15 cellular contexts compared by ENCODE assay signal in the genomic region with DNA sequence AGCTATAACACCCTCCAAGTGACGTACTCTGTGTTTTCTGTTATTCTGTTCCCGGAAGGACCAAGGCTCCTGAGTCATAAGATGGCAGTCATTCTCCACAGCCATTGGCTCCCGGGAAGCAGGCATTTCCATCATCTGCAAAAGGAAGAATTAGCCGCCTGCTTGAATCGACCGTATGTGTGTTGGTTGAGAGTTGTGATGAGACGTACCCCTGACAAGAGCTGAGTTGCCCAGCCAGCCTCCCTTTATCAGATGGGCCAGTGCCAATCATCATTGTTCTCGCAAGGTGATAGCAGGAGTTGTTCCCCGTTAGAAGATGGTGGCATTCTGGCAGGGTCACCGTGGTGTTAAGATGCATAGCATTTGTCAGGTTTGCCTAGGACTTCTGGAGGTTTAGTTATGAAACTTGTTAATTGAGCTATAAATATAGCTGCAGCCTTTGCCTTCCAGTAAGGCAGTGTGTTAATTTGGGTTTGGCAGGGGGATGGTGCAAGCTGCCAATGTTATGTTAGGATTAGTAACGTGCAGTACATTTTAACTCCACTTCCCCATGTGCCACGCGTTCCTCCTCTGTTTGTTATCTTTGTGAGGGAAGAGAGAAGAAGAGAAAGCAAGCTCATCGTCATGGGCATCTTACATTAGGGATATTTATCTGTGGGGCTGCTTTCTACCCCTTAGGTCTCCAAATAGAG.
A peak's percentile ranks its signal among the peaks of the same experiment; 100 is the strongest.
DNase-seq lines count a peak whose midpoint lies in the region; ATAC-seq lines count a peak whose summit lies in the region.
"Had no signal": no experiment of that assay in that cellular context is flagged by ENCODE, and none has a peak within 500 bp of the region (broad histone marks: within the 10 kb centered on the region; RNA-seq: fewer than 3 reads in every experiment).

No MANE protein-coding gene starts in this region.

- H3K27ac Mint-ChIP-seq in T-helper 17 cell, result no peak overlapping the region
- H3K27ac Mint-ChIP-seq: CD8-positive, alpha-beta T cell had no signal

- no peaks in the 10 kb centered on the region for H3K4me1 Mint-ChIP-seq in T-helper 17 cell

- H3K4me3 Mint-ChIP-seq in T-helper 17 cell, result no peak overlapping the region
- H3K4me3 Mint-ChIP-seq: CD8-positive, alpha-beta T cell had no signal

- H3K36me3 Mint-ChIP-seq in T-helper 17 cell (ENCODE audit: low read depth), result no peaks in the 10 kb centered on the region
- H3K36me3 Mint-ChIP-seq: CD8-positive, alpha-beta T cell had no signal

- no peaks in the 10 kb centered on the region for H3K27me3 Mint-ChIP-seq in T-helper 17 cell

- no peak for ATAC-seq in T-helper 17 cell
- ATAC-seq: CD8-positive, alpha-beta T cell had no signal

- DNase-seq in Ammon's horn (ENCODE audit: low spot score) (peak; percentile 56), MV-4-11 (lab: John Stamatoyannopoulos, UW) (peak; percentile 53), caudate nucleus (lab: John Stamatoyannopoulos, UW) (peak in 31 of 61 donors; percentile 4 to 69 (median 31)), middle frontal gyrus (ENCODE audit: extremely low spot score, low spot score) (peak; percentile 31), T-helper 17 cell (no peak), NCI-H510A (lab: John Stamatoyannopoulos, UW) (no peak), AG08395 (ENCODE audit: low spot score) (no peak)
- DNase-seq: ACHN; CD8-positive, alpha-beta T cell; KG1; NCI-H1105; NCI-H187 treated with DMSO at 0.1 percent for 48 hours; NCI-H2171; NCI-H510A treated with DMSO at 0.1 percent for 48 hours; SJCRH30 had no signal

- H3K27ac ChIP-seq in caudate nucleus (ENCODE audit: low read depth, low read length), result peak overlapping the region; percentile 72
- H3K27ac ChIP-seq: SJCRH30 had no signal

- H3K9me3 ChIP-seq in T-helper 17 cell (ENCODE audit: control insufficient read depth, low read length, poor library complexity, severe bottlenecking), result no peaks in the 10 kb centered on the region
- H3K9me3 ChIP-seq: SJCRH30 had no signal

Comparison
In these comparisons a context has a peak if more than half of its experiments do, and no peak if none do; other contexts are left out.
1. DNase-seq: peak in Ammon's horn (single experiment), MV-4-11 (single experiment), caudate nucleus (31 of 61) and middle frontal gyrus (single experiment); none in T-helper 17 cell (0 of 3), NCI-H510A (single experiment) and AG08395 (single experiment).